ENCODE assay signal across 24 cellular contexts in the genomic region with DNA sequence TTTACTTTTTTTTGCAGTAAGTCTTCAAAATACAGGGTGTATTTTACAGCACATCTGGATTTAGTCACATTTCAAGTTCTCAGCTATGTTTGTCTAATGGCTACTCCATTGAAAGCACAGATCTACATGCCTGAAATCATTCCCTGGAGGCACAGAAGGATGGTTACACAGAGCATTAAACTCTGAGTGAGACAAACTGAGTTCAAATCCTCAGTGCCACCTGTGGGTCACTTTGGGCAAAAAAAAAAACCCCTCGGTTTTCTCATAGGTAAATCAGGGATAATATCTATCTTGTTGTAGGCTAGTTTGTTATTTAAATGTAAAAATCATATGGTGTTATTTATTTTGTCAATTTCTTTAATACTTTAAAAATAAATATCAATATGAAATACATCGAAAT. TPM values are rescaled to one million over a fixed set of nuclear protein-coding genes. Genes with fewer than 3 reads are reported as not detected.
DNase-seq lines count a peak whose midpoint lies in the region; ATAC-seq, FAIRE-seq and TF ChIP-seq lines count a peak whose summit lies in the region.
"Had no signal": no experiment of that assay in that cellular context is flagged by ENCODE, and none has a peak within 500 bp of the region (broad histone marks: within the 10 kb centered on the region; RNA-seq: fewer than 3 reads in every experiment).

No MANE protein-coding gene starts in this region.

- no peak overlapping the region for H3K27ac Mint-ChIP-seq in endodermal cell
- no peak overlapping the region for H3K27ac Mint-ChIP-seq in activated CD4-positive, alpha-beta T cell treated with anti-CD3 and anti-CD28 coated beads for 36 hours
- H3K27ac Mint-ChIP-seq: HFFc6 had no signal

- H3K4me2 ChIP-seq in OCI-LY3 (ENCODE audit: low read length) (no peak overlapping the region), GM23248 (ENCODE audit: unreplicated experiment) (no peak overlapping the region)
- H3K4me2 ChIP-seq: A549 had no signal

- no peaks in the 10 kb centered on the region for H3K9me3 Mint-ChIP-seq in endodermal cell
- no peaks in the 10 kb centered on the region for H3K9me3 Mint-ChIP-seq in activated CD4-positive, alpha-beta T cell treated with anti-CD3 and anti-CD28 coated beads for 36 hours (ENCODE audit: low read depth)
- H3K9me3 Mint-ChIP-seq: CD14-positive monocyte, HFFc6 had no signal

- H3K36me3 ChIP-seq in OCI-LY3 (replicated peaks; ENCODE audit: low read depth, low read length) (peaks cover 25% of the 10 kb centered on the region), endodermal cell (ENCODE audit: control insufficient read depth, insufficient read depth, low read length) (peaks cover 19% of the 10 kb centered on the region), GM23248 (ENCODE audit: low read depth) (peaks cover 19% of the 10 kb centered on the region)

- DNase-seq in GM13977 (ENCODE audit: low spot score), result no peak
- DNase-seq in endodermal cell, result no peak
- no peak for DNase-seq in GM23248
- no peak for DNase-seq in activated CD4-positive, alpha-beta T cell treated with anti-CD3 and anti-CD28 coated beads for 36 hours
- DNase-seq in lower leg skin (ENCODE audit: low spot score in 2 of 2), result no peak
- DNase-seq: DMS153, HFFc6, KG1, NCI-H1048, NCI-H1436 treated with DMSO at 0.1 percent for 48 hours, NCI-H2081 treated with DMSO at 0.1 percent for 48 hours, NCI-H226, NCI-H524 treated with DMSO at 0.1 percent for 48 hours, Peyer's patch had no signal

- no peak overlapping the region for H3K4me3 ChIP-seq in OCI-LY3 (ENCODE audit: low read length)
- no peak overlapping the region for H3K4me3 ChIP-seq in endodermal cell (ENCODE audit: low read length)
- no peak overlapping the region for H3K4me3 ChIP-seq in GM23248
- no peak overlapping the region for H3K4me3 ChIP-seq in lower leg skin (ENCODE audit: low read depth, poor library complexity, severe bottlenecking)
- H3K4me3 ChIP-seq: A549, Peyer's patch, SK-N-MC had no signal

- H3K4me1 ChIP-seq in OCI-LY3 (ENCODE audit: low read length) (no peaks in the 10 kb centered on the region), endodermal cell (ENCODE audit: control insufficient read depth, insufficient read depth, low read length) (no peaks in the 10 kb centered on the region), GM23248 (ENCODE audit: insufficient read depth) (no peaks in the 10 kb centered on the region)
- H3K4me1 ChIP-seq: A549, Peyer's patch had no signal

- H3K27me3 ChIP-seq in OCI-LY3 (ENCODE audit: low read depth, low read length) (no peaks in the 10 kb centered on the region), endodermal cell (ENCODE audit: control insufficient read depth, insufficient read depth, low read length, poor library complexity, severe bottlenecking) (peaks cover 5% of the 10 kb centered on the region), GM23248 (replicated peaks; ENCODE audit: insufficient read depth) (no peaks in the 10 kb centered on the region)
- H3K27me3 ChIP-seq: Peyer's patch had no signal

- no peaks in the 10 kb centered on the region for H3K9me3 ChIP-seq in OCI-LY3 (ENCODE audit: insufficient read depth, low read length)
- H3K9me3 ChIP-seq in endodermal cell (ENCODE audit: control insufficient read depth, low read length), result no peaks in the 10 kb centered on the region
- H3K9me3 ChIP-seq in GM23248 (ENCODE audit: low read depth), result no peaks in the 10 kb centered on the region
- H3K9me3 ChIP-seq: A549, Peyer's patch had no signal

- H3F3A ChIP-seq in GM23248 (ENCODE audit: insufficient read depth), result no peaks in the 10 kb centered on the region

- intact Hi-C loops in activated CD4-positive, alpha-beta T cell treated with anti-CD3 and anti-CD28 coated beads for 36 hours (cut with DNase I, micrococcal nuclease), result loop anchor here (10.0 kb wide), 2 partner anchors 577 to 1557 kb away; no protein-coding TSS in a partner anchor
- intact Hi-C loops in lower leg skin (cut with DNase I; ENCODE audit: low total_unique reads), result no loop called here

- ATAC-seq in activated CD4-positive, alpha-beta T cell treated with anti-CD3 and anti-CD28 coated beads for 36 hours, result no peak
- no peak for ATAC-seq in HG03442 (IDR thresholded peaks at IDR 0.05; ENCODE audit: unreplicated experiment)
- ATAC-seq: A549, HepG2, Right ventricle myocardium inferior had no signal

- no peak overlapping the region for H2AFZ ChIP-seq in OCI-LY3 (ENCODE audit: low read depth, low read length)
- no peak overlapping the region for H2AFZ ChIP-seq in GM23248

- H3K4me1 Mint-ChIP-seq in endodermal cell, result no peaks in the 10 kb centered on the region
- H3K4me1 Mint-ChIP-seq in activated CD4-positive, alpha-beta T cell treated with anti-CD3 and anti-CD28 coated beads for 36 hours, result peaks cover 3% of the 10 kb centered on the region
- H3K4me1 Mint-ChIP-seq: CD14-positive monocyte had no signal

- H3K9me2 ChIP-seq in GM23248 (ENCODE audit: insufficient read depth), result no peaks in the 10 kb centered on the region

- POLR2A ChIA-PET in activated CD4-positive, alpha-beta T cell treated with anti-CD3 and anti-CD28 coated beads for 36 hours (lab: Charles Lee), result no interaction called here

- no peak overlapping the region for H3K4me3 Mint-ChIP-seq in endodermal cell
- H3K4me3 Mint-ChIP-seq in activated CD4-positive, alpha-beta T cell treated with anti-CD3 and anti-CD28 coated beads for 36 hours, result no peak overlapping the region
- H3K4me3 Mint-ChIP-seq: CD14-positive monocyte, HFFc6 had no signal

- peak; percentile 34 for FAIRE-seq in A204.1 (lab: Jason Lieb, UNC)
- FAIRE-seq: A549, GM18507, HepG2 had no signal

- no peak for TF ChIP-seq POLR2A in lower leg skin (IDR thresholded peaks at IDR 0.05)

- H3K9ac ChIP-seq in OCI-LY3 (ENCODE audit: low read length) (no peak overlapping the region), endodermal cell (ENCODE audit: extremely low read depth, low read length, poor library complexity, severe bottlenecking) (no peak overlapping the region), GM23248 (no peak overlapping the region)

- 88% methylated on average over 1 of the region's 2 CpGs; no CpG with 5 or more reads in 1 of the 2 experiments for WGBS in endodermal cell (ENCODE audit: insufficient coverage in 1 of 2, insufficient read length in 1 of 2), 2 experiments
- WGBS in GM23248 (ENCODE audit: low coverage in 1 of 2, low lambda C conversion rate in 2 of 2, missing lambda C conversion rate in 2 of 2), 2 experiments, result 58 to 72% methylated on average over 2 of the region's 2 CpGs
- 68 to 78% methylated on average over 2 of the region's 2 CpGs for WGBS in lower leg skin, 2 donors

- H3K27ac ChIP-seq in OCI-LY3 (ENCODE audit: low read length), result no peak overlapping the region
- no peak overlapping the region for H3K27ac ChIP-seq in endodermal cell (ENCODE audit: low read depth, low read length)
- no peak overlapping the region for H3K27ac ChIP-seq in GM23248
- H3K27ac ChIP-seq: A549, Peyer's patch, SK-N-MC had no signal

- peaks cover 3% of the 10 kb centered on the region for H3K27me3 Mint-ChIP-seq in endodermal cell (ENCODE audit: insufficient read depth)
- no peaks in the 10 kb centered on the region for H3K27me3 Mint-ChIP-seq in activated CD4-positive, alpha-beta T cell treated with anti-CD3 and anti-CD28 coated beads for 36 hours

- CTCF ChIA-PET in activated CD4-positive, alpha-beta T cell treated with anti-CD3 and anti-CD28 coated beads for 36 hours (lab: Charles Lee), result interaction anchor here (0.7 to 1.0 kb wide), 2 partner anchors 9 to 607 kb away, joined by 3 to 4 read pairs; no protein-coding TSS in a partner anchor

- H3K36me3 Mint-ChIP-seq in endodermal cell (ENCODE audit: low read depth), result peaks cover 10% of the 10 kb centered on the region
- peaks cover 24% of the 10 kb centered on the region for H3K36me3 Mint-ChIP-seq in activated CD4-positive, alpha-beta T cell treated with anti-CD3 and anti-CD28 coated beads for 36 hours (ENCODE audit: low read depth)

- peak; percentile 25 for TF ChIP-seq CTCF in GM13977 (IDR thresholded peaks at IDR 0.05; ENCODE audit: extremely low read depth, insufficient read depth, missing control alignments)
- TF ChIP-seq CTCF in OCI-LY3 (IDR thresholded peaks at IDR 0.05; ENCODE audit: low read depth, low read length), result peak; percentile 37
- TF ChIP-seq CTCF in endodermal cell (conservative IDR thresholded peaks at IDR 0.05), result peak; percentile 62
- no peak for TF ChIP-seq CTCF in lower leg skin (IDR thresholded peaks at IDR 0.05)

- H4K20me1 ChIP-seq in OCI-LY3 (ENCODE audit: insufficient read depth, low read length) (no peaks in the 10 kb centered on the region), GM23248 (ENCODE audit: insufficient read depth) (no peaks in the 10 kb centered on the region)

- in situ Hi-C loops in GM13977 (cut with MboI; ENCODE audit: low pct_unique_long_range_greater_than_20kb, low sequenced_read_pairs, unreplicated experiment) (loop anchor here (5.0 to 25.0 kb wide), 3 partner anchors 179 to 589 kb away; no protein-coding TSS in a partner anchor), GM23248 (cut with MboI) (loop anchor here (5.0 kb wide), 1 partner anchor 324 kb away; no protein-coding TSS in a partner anchor)

- H3K79me2 ChIP-seq in OCI-LY3 (ENCODE audit: low read length) (no peaks in the 10 kb centered on the region), GM23248 (ENCODE audit: insufficient read depth) (no peaks in the 10 kb centered on the region)

RNA-seq across cellular contexts. Expression of gene ANKRD49, which starts 7.7 kb away (rescaled TPM):
- total RNA-seq in endodermal cell (10 to 100 TPM; 11.2 to 14.4 TPM), lower leg skin (10 to 100 TPM in 3 of 4 donors, 1 to 10 TPM in 1; 7.1 to 19.6 (median 15.4) TPM)
- polyA plus RNA-seq in endodermal cell (2013, experiment 1 of 2), result 15.2 TPM
- 14.8 TPM for polyA plus RNA-seq in endodermal cell (2013, experiment 2 of 2)
- 18.6 and 37.2 TPM in 2 replicates for total RNA-seq in GM23248 (2014; rRNA removed; shearing (Covaris generic))
- polyA plus RNA-seq in GM23248 (2016; fragmentation: Nextera tagmentation; extraction: Ambion mirVana), result 13.9 and 14.1 TPM in 2 replicates
- total RNA-seq in activated CD4-positive, alpha-beta T cell treated with anti-CD3 and anti-CD28 coated beads for 36 hours, result 10 to 100 TPM; 20.8 to 22.4 TPM

RNA-seq across cellular contexts. Expression of gene MRE11, which starts 7.9 kb away (rescaled TPM):
- total RNA-seq in endodermal cell (10 to 100 TPM; 38.1 to 43.5 TPM), lower leg skin (10 to 100 TPM; 11.7 to 25.3 (median 13.4) TPM)
- 24.4 TPM for polyA plus RNA-seq in endodermal cell (2013, experiment 1 of 2)
- 22.0 TPM for polyA plus RNA-seq in endodermal cell (2013, experiment 2 of 2)
- 8.5 and 15.6 TPM in 2 replicates for total RNA-seq in GM23248 (2014; rRNA removed; shearing (Covaris generic))
- polyA plus RNA-seq in GM23248 (2016; fragmentation: Nextera tagmentation; extraction: Ambion mirVana), result 10.6 and 10.7 TPM in 2 replicates
- total RNA-seq in activated CD4-positive, alpha-beta T cell treated with anti-CD3 and anti-CD28 coated beads for 36 hours, result 10 to 100 TPM; 36.8 to 51.3 TPM

RNA-seq across cellular contexts. Expression of gene C11orf97, which starts 10.7 kb away (rescaled TPM):
- total RNA-seq in endodermal cell (not detected), lower leg skin (not detected)
- polyA plus RNA-seq in endodermal cell (2013, experiment 1 of 2), result not detected
- polyA plus RNA-seq in endodermal cell (2013, experiment 2 of 2), result not detected
- total RNA-seq in GM23248 (2014; rRNA removed; shearing (Covaris generic)), result not detected in 2 replicates
- polyA plus RNA-seq in GM23248 (2016; fragmentation: Nextera tagmentation; extraction: Ambion mirVana), result not detected in 2 replicates
- total RNA-seq in activated CD4-positive, alpha-beta T cell treated with anti-CD3 and anti-CD28 coated beads for 36 hours, result not detected
- total RNA-seq: HFFc6, MCF 10A, Peyer's patch, Right ventricle myocardium inferior had no signal
- polyA plus RNA-seq: A549, CD14-positive monocyte, HepG2 had no signal

RNA-seq across cellular contexts. Expression of gene FUT4, which starts 42.2 kb away (rescaled TPM):
- 1 to 10 TPM; 2.8 to 5.4 TPM for total RNA-seq in endodermal cell
- 2.3 TPM for polyA plus RNA-seq in endodermal cell (2013, experiment 1 of 2)
- polyA plus RNA-seq in endodermal cell (2013, experiment 2 of 2), result 2.1 TPM
- total RNA-seq in GM23248 (2014; rRNA removed; shearing (Covaris generic)), result 4.2 and 7.9 TPM in 2 replicates
- 2.0 and 2.3 TPM in 2 replicates for polyA plus RNA-seq in GM23248 (2016; fragmentation: Nextera tagmentation; extraction: Ambion mirVana)
- 1 to 10 TPM; 4.4 to 4.9 TPM for total RNA-seq in activated CD4-positive, alpha-beta T cell treated with anti-CD3 and anti-CD28 coated beads for 36 hours
- 1 to 10 TPM; 1.2 to 4.5 (median 2.3) TPM for total RNA-seq in lower leg skin

Comparison
In these comparisons a context has a peak if more than half of its experiments do, and no peak if none do; other contexts are left out.
1. CTCF ChIP-seq: peak in GM13977 (single experiment), OCI-LY3 (single experiment) and endodermal cell (single experiment); none in lower leg skin (0 of 3).